ENCODE assay signal across 8 cellular contexts in genomic region chr11:14380947-14381555, GRCh38. TPM values are rescaled to one million over a fixed set of nuclear protein-coding genes. Genes with fewer than 3 reads are reported as not detected.
DNase-seq lines count a peak whose midpoint lies in the region; ATAC-seq and TF ChIP-seq lines count a peak whose summit lies in the region.

No MANE protein-coding gene starts in this region.

- intact Hi-C loops in ascending aorta (cut with DNase I) (loop anchor here (1.0 to 5.0 kb wide), 3 partner anchors 23 to 66 kb away; no protein-coding TSS in a partner anchor), left ventricle myocardium inferior (cut with micrococcal nuclease) (no loop called here)

- peak overlapping the region; percentile 9 for H3K9ac ChIP-seq in SK-N-MC (ENCODE audit: insufficient read length)

- no peak for TF ChIP-seq CTCF in ascending aorta (IDR thresholded peaks at IDR 0.05)
- TF ChIP-seq CTCF in left ventricle myocardium inferior (IDR thresholded peaks at IDR 0.05; ENCODE audit: borderline replicate concordance): no peak

- peak; percentile 86 for ATAC-seq in GM18907 (IDR thresholded peaks at IDR 0.05; ENCODE audit: unreplicated experiment)
- peak; percentile 78 for ATAC-seq in HG03175 (IDR thresholded peaks at IDR 0.05; ENCODE audit: unreplicated experiment)

- H3K27me3 ChIP-seq in ascending aorta: no peaks in the 10 kb centered on the region
- peaks cover 18% of the 10 kb centered on the region for H3K27me3 ChIP-seq in left ventricle myocardium inferior (ENCODE audit: low read depth)

- H3K36me3 ChIP-seq in SK-N-MC (ENCODE audit: insufficient read depth, low read length) (no peaks in the 10 kb centered on the region), ascending aorta (no peaks in the 10 kb centered on the region), left ventricle myocardium inferior (no peaks in the 10 kb centered on the region)

- H3K4me3 ChIP-seq in SK-N-MC (peak overlapping the region; percentile 70), ascending aorta (peak overlapping the region; percentile 60 to 81), left ventricle myocardium inferior (peak overlapping the region; percentile 68)

- peak; percentile 74 for DNase-seq in AG08395 (ENCODE audit: low spot score)
- no peak for DNase-seq in SK-N-MC (ENCODE audit: low read depth, low spot score)
- peak; percentile 45 to 91 for DNase-seq in ascending aorta (ENCODE audit: low spot score in 2 of 2)
- peak; percentile 84 for DNase-seq in left ventricle myocardium inferior
- peak; percentile 24 for DNase-seq in pons (ENCODE audit: low spot score)
- DNase-seq in NK-92 (lab: John Stamatoyannopoulos, UW; ENCODE audit: unreplicated experiment): no peak

- no peak overlapping the region for H3K27ac ChIP-seq in SK-N-MC
- H3K27ac ChIP-seq in ascending aorta: peak overlapping the region; percentile 79 to 94
- H3K27ac ChIP-seq in left ventricle myocardium inferior (replicated peaks): peak overlapping the region; percentile 91

- H3K9me3 ChIP-seq in SK-N-MC (ENCODE audit: low read depth, low read length): no peaks in the 10 kb centered on the region
- no peaks in the 10 kb centered on the region for H3K9me3 ChIP-seq in ascending aorta
- no peaks in the 10 kb centered on the region for H3K9me3 ChIP-seq in left ventricle myocardium inferior (replicated peaks)

- H3K4me1 ChIP-seq in ascending aorta: peaks cover 6 to 22% of the 10 kb centered on the region in 2 donors
- peaks cover 24% of the 10 kb centered on the region for H3K4me1 ChIP-seq in left ventricle myocardium inferior

RNA-seq across cellular contexts. Expression of gene RRAS2, which starts 22.1 kb away (rescaled TPM):
- total RNA-seq in ascending aorta: 28.1 TPM
- total RNA-seq in left ventricle myocardium inferior: 45.3 TPM

Comparison
In these comparisons a context has a peak if more than half of its experiments do, and no peak if none do; other contexts are left out.
1. DNase-seq: peak in AG08395 (single experiment), ascending aorta (2 of 2), left ventricle myocardium inferior (single experiment) and pons (single experiment); none in SK-N-MC (single experiment) and NK-92 (single experiment).
2. Peak in every context shown above with its lines, with median percentiles within 50 percentile points of each other: H3K4me3 ChIP-seq.